1 cellular context compared by ENCODE assay signal in genomic region chr10:8053446-8054242, GRCh38.
A peak's percentile ranks its signal among the peaks of the same experiment; 100 is the strongest.
TF ChIP-seq lines count a peak whose summit lies in the region.

No MANE protein-coding gene starts in this region.

TF ChIP-seq in K562, 482 proteins besides CTCF, POLR2A, EP300 and RAD21 (continued from another document and continues in another):
- TF ChIP-seq, protein P1, sequence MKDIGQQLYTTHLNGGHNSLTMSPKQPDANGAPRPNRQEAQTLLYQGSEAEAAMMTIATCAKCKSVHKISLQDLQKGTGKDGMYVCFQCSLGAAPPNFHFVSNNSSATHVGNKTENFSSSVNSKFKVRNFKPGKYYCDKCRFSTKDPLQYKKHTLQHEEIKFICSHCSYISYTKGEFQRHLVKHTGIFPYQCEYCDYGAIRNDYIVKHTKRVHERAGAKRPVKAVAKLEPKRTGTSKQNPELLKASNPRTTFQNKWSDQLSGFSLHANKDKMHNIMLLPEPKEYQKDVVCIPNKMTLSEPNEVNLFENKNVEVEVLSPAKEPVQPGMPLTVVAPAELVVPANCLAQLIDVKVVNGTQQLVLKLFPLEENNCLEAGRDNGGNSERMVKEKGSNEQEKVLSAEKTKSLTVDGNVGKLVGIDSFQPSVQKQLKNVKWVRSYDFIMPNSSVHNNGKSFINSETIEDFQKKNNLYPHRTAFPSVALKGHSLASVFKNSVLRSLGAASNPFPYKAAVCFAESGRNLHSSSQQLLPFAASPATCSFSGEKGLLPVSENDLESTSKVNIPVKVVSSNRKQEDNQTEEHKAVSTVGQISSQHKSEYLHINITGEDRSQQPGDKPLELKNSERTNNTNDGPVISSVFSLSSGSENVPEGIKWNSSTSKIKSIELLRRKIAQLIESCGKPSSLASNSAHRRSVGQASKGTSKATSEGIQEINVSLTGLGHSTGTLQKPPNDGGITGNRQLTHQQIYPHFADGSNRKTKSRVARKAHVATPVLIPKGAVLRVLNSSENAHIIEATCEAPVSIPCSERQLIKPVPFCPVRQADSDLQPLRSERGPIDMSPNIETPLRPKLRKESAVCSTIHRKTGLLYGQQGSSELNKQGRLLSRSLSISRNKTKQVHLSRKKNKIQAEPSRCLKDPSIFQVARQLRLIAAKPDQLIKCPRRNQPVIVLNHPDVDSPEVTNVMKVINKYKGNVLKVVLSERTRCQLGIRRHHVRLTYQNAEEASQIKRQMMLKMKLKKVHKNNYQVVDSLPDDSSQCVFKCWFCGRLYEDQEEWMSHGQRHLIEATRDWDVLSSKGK (CRISPR knock-in tag; IDR thresholded peaks at IDR 0.05): no peak
- TF ChIP-seq, protein P2, sequence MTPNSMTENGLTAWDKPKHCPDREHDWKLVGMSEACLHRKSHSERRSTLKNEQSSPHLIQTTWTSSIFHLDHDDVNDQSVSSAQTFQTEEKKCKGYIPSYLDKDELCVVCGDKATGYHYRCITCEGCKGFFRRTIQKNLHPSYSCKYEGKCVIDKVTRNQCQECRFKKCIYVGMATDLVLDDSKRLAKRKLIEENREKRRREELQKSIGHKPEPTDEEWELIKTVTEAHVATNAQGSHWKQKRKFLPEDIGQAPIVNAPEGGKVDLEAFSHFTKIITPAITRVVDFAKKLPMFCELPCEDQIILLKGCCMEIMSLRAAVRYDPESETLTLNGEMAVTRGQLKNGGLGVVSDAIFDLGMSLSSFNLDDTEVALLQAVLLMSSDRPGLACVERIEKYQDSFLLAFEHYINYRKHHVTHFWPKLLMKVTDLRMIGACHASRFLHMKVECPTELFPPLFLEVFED (CRISPR knock-in tag; conservative IDR thresholded peaks at IDR 0.05): no peak
- TF ChIP-seq CREBBP (IDR thresholded peaks at IDR 0.05; ENCODE audit: low read depth, low read length): no peak
- TF ChIP-seq MITF (IDR thresholded peaks at IDR 0.05): no peak
- TF ChIP-seq XRCC3 (IDR thresholded peaks at IDR 0.05): no peak
- no peak for TF ChIP-seq TRIM24 (IDR thresholded peaks at IDR 0.05)
- no peak for TF ChIP-seq RFX1 (IDR thresholded peaks at IDR 0.05)
- no peak for TF ChIP-seq ETV6 (IDR thresholded peaks at IDR 0.05; ENCODE audit: borderline replicate concordance in 1 of 2, low read depth in 2 of 2, low read length in 1 of 2)
- no peak for TF ChIP-seq ETV6 (CRISPR knock-in tag; IDR thresholded peaks at IDR 0.05; ENCODE audit: borderline replicate concordance)
- TF ChIP-seq, protein P3, sequence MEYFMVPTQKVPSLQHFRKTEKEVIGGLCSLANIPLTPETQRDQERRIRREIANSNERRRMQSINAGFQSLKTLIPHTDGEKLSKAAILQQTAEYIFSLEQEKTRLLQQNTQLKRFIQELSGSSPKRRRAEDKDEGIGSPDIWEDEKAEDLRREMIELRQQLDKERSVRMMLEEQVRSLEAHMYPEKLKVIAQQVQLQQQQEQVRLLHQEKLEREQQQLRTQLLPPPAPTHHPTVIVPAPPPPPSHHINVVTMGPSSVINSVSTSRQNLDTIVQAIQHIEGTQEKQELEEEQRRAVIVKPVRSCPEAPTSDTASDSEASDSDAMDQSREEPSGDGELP (CRISPR knock-in tag; IDR thresholded peaks at IDR 0.05; ENCODE audit: borderline replicate concordance): 0 out of 2 replicates have a peak, but pooled peaks have one; percentile 7
- no peak for TF ChIP-seq KDM1A (IDR thresholded peaks at IDR 0.05)
- TF ChIP-seq SMAD3 (CRISPR knock-in tag; conservative IDR thresholded peaks at IDR 0.05): no peak
- TF ChIP-seq, protein P4, sequence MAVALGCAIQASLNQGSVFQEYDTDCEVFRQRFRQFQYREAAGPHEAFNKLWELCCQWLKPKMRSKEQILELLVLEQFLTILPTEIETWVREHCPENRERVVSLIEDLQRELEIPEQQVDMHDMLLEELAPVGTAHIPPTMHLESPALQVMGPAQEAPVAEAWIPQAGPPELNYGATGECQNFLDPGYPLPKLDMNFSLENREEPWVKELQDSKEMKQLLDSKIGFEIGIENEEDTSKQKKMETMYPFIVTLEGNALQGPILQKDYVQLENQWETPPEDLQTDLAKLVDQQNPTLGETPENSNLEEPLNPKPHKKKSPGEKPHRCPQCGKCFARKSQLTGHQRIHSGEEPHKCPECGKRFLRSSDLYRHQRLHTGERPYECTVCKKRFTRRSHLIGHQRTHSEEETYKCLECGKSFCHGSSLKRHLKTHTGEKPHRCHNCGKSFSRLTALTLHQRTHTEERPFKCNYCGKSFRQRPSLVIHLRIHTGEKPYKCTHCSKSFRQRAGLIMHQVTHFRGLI (CRISPR knock-in tag; IDR thresholded peaks at IDR 0.05): no peak
- TF ChIP-seq MTF1 (CRISPR knock-in tag; IDR thresholded peaks at IDR 0.05; ENCODE audit: borderline replicate concordance): no peak
- no peak for TF ChIP-seq E2F5 (CRISPR knock-in tag; IDR thresholded peaks at IDR 0.05)
- TF ChIP-seq DDX20 (tag; IDR thresholded peaks at IDR 0.05; ENCODE audit: low read depth): no peak
- no peak for TF ChIP-seq COPS2 (conservative IDR thresholded peaks at IDR 0.05)
- TF ChIP-seq ATF1 (CRISPR knock-in tag; IDR thresholded peaks at IDR 0.05): no peak
- no peak for TF ChIP-seq ATF1 (tag; IDR thresholded peaks at IDR 0.05)
- TF ChIP-seq EGR1 (conservative IDR thresholded peaks at IDR 0.05): 0 out of 2 replicates have a peak, but pooled peaks have one; percentile 9
- TF ChIP-seq ATF4 (CRISPR knock-in tag; IDR thresholded peaks at IDR 0.05): no peak
- no peak for TF ChIP-seq ZNF780A (CRISPR knock-in tag; IDR thresholded peaks at IDR 0.05)
- TF ChIP-seq ZNF277 (CRISPR knock-in tag; IDR thresholded peaks at IDR 0.05; ENCODE audit: borderline replicate concordance): no peak
- no peak for TF ChIP-seq ZHX1 (conservative IDR thresholded peaks at IDR 0.05; ENCODE audit: low read length)
- no peak for TF ChIP-seq ZNF384 (IDR thresholded peaks at IDR 0.05; ENCODE audit: low read depth, low read length)
- TF ChIP-seq ZNF146 (CRISPR knock-in tag; IDR thresholded peaks at IDR 0.05; ENCODE audit: unreplicated experiment): no peak
- no peak for TF ChIP-seq NR2F6 (CRISPR knock-in tag; IDR thresholded peaks at IDR 0.05)
- TF ChIP-seq SMC3 (conservative IDR thresholded peaks at IDR 0.05; ENCODE audit: insufficient read depth, low read depth, low read length): peak; percentile 57; the same call in 1 of the 2 replicates
- TF ChIP-seq CBFA2T3 (IDR thresholded peaks at IDR 0.05): no peak
- TF ChIP-seq CHCHD3 (CRISPR knock-in tag; IDR thresholded peaks at IDR 0.05): no peak
- TF ChIP-seq, protein P5, sequence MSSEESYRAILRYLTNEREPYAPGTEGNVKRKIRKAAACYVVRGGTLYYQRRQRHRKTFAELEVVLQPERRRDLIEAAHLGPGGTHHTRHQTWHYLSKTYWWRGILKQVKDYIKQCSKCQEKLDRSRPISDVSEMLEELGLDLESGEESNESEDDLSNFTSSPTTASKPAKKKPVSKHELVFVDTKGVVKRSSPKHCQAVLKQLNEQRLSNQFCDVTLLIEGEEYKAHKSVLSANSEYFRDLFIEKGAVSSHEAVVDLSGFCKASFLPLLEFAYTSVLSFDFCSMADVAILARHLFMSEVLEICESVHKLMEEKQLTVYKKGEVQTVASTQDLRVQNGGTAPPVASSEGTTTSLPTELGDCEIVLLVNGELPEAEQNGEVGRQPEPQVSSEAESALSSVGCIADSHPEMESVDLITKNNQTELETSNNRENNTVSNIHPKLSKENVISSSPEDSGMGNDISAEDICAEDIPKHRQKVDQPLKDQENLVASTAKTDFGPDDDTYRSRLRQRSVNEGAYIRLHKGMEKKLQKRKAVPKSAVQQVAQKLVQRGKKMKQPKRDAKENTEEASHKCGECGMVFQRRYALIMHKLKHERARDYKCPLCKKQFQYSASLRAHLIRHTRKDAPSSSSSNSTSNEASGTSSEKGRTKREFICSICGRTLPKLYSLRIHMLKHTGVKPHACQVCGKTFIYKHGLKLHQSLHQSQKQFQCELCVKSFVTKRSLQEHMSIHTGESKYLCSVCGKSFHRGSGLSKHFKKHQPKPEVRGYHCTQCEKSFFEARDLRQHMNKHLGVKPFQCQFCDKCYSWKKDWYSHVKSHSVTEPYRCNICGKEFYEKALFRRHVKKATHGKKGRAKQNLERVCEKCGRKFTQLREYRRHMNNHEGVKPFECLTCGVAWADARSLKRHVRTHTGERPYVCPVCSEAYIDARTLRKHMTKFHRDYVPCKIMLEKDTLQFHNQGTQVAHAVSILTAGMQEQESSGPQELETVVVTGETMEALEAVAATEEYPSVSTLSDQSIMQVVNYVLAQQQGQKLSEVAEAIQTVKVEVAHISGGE (CRISPR knock-in tag; IDR thresholded peaks at IDR 0.05): no peak; a peak in 1 of 6 replicates
- no peak for TF ChIP-seq FOXJ2 (tag; IDR thresholded peaks at IDR 0.05)
- TF ChIP-seq POLR2AphosphoS2 (IDR thresholded peaks at IDR 0.05; ENCODE audit: low read length): no peak
